Comparison of ENCODE assay signal across 1 cellular context in the genomic region with DNA sequence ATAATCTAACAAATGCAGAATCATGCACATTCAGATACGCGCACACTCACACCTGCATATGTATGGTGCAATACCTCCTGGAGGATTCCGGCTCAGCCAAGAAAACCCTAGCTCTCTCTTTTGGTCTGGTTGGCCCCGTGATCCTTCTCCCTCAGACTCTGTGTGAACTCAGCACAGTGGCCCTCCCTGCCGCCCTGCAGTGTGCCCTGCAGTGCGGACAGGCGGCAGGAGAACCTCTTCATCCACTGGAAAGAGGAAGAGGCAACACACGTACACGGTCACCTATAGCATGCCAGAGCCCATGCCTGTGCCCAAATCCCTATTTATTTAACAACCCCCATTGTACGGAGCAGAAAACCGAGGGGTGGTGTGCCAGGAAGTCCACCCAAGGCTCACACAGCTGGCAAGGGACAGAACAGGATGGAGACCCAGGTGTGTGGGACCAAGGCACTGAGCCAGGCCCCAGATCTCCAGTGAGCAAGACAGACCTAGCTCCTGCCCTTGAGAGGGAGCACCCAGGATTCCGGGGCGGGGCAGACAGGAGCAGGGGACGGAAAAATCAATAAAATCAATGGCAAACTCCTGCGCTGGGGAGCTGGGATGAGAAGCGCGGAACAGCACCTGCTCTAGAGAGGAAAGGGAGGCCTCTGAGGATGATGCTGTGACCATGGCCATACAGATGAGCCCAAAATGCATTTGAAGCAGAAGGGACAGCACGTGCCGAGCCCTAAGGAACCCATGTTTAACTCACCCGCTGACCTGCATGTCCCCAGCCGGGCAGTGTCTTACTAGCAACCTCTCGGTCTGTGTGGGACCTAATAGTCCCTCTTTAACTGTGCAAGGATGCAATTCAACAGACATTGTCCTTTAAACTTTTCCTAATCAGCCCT.
TF ChIP-seq lines count a peak whose summit lies in the region.

No MANE protein-coding gene starts in this region.

TF ChIP-seq in GM23338, 12 proteins besides CTCF, POLR2A, EP300 and RAD21 (continued from another document):
- TF ChIP-seq, protein P1, sequence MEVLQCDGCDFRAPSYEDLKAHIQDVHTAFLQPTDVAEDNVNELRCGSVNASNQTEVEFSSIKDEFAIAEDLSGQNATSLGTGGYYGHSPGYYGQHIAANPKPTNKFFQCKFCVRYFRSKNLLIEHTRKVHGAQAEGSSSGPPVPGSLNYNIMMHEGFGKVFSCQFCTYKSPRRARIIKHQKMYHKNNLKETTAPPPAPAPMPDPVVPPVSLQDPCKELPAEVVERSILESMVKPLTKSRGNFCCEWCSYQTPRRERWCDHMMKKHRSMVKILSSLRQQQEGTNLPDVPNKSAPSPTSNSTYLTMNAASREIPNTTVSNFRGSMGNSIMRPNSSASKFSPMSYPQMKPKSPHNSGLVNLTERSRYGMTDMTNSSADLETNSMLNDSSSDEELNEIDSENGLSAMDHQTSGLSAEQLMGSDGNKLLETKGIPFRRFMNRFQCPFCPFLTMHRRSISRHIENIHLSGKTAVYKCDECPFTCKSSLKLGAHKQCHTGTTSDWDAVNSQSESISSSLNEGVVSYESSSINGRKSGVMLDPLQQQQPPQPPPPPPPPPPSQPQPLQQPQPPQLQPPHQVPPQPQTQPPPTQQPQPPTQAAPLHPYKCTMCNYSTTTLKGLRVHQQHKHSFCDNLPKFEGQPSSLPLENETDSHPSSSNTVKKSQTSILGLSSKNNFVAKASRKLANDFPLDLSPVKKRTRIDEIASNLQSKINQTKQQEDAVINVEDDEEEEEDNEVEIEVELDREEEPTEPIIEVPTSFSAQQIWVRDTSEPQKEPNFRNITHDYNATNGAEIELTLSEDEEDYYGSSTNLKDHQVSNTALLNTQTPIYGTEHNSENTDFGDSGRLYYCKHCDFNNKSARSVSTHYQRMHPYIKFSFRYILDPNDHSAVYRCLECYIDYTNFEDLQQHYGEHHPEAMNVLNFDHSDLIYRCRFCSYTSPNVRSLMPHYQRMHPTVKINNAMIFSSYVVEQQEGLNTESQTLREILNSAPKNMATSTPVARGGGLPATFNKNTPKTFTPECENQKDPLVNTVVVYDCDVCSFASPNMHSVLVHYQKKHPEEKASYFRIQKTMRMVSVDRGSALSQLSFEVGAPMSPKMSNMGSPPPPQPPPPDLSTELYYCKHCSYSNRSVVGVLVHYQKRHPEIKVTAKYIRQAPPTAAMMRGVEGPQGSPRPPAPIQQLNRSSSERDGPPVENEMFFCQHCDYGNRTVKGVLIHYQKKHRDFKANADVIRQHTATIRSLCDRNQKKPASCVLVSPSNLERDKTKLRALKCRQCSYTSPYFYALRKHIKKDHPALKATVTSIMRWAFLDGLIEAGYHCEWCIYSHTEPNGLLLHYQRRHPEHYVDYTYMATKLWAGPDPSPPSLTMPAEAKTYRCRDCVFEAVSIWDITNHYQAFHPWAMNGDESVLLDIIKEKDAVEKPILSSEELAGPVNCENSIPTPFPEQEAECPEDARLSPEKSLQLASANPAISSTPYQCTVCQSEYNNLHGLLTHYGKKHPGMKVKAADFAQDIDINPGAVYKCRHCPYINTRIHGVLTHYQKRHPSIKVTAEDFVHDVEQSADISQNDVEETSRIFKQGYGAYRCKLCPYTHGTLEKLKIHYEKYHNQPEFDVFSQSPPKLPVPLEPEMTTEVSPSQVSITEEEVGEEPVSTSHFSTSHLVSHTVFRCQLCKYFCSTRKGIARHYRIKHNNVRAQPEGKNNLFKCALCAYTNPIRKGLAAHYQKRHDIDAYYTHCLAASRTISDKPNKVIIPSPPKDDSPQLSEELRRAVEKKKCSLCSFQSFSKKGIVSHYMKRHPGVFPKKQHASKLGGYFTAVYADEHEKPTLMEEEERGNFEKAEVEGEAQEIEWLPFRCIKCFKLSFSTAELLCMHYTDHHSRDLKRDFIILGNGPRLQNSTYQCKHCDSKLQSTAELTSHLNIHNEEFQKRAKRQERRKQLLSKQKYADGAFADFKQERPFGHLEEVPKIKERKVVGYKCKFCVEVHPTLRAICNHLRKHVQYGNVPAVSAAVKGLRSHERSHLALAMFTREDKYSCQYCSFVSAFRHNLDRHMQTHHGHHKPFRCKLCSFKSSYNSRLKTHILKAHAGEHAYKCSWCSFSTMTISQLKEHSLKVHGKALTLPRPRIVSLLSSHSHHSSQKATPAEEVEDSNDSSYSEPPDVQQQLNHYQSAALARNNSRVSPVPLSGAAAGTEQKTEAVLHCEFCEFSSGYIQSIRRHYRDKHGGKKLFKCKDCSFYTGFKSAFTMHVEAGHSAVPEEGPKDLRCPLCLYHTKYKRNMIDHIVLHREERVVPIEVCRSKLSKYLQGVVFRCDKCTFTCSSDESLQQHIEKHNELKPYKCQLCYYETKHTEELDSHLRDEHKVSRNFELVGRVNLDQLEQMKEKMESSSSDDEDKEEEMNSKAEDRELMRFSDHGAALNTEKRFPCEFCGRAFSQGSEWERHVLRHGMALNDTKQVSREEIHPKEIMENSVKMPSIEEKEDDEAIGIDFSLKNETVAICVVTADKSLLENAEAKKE (CRISPR knock-in tag; IDR thresholded peaks at IDR 0.05) = no peak
